ENCODE assay signal across 2 cellular contexts in genomic region chr2:207248702-207249355, GRCh38.
TF ChIP-seq lines count a peak whose summit lies in the region.

No MANE protein-coding gene starts in this region.

TF ChIP-seq in IMR-90, 13 proteins besides CTCF, POLR2A, EP300 and RAD21 (continued from another document):
- TF ChIP-seq USF2 (IDR thresholded peaks at IDR 0.05; ENCODE audit: low read depth, low read length): no peak

TF ChIP-seq in K562, 482 proteins besides CTCF, POLR2A, EP300 and RAD21 (continued from another document):
- no peak for TF ChIP-seq CHD7 (IDR thresholded peaks at IDR 0.05; ENCODE audit: low read depth, low read length)
